Comparison of ENCODE assay signal across 24 cellular contexts in genomic region chr5:135608761-135609443, GRCh38. TPM values are rescaled to one million over a fixed set of nuclear protein-coding genes. Genes with fewer than 3 reads are reported as not detected.
"Had no signal": no experiment of that assay in that cellular context is flagged by ENCODE, and none has a peak within 500 bp of the region (broad histone marks: within the 10 kb centered on the region; RNA-seq: fewer than 3 reads in every experiment).

No MANE protein-coding gene starts in this region.

- H3K9me3 ChIP-seq: stomach, upper lobe of left lung had no signal

- H3K4me3 Mint-ChIP-seq: activated naive CD4-positive, alpha-beta T cell treated with anti-CD3 and anti-CD28 coated beads for 36 hours; activated naive CD8-positive, alpha-beta T cell treated with anti-CD3 and anti-CD28 coated beads, Interleukin-2, amount 50 U/mL, for 24 hours; brain; memory B cell; neural progenitor cell; stimulated activated effector memory CD8-positive, alpha-beta T cell treated with anti-CD3 and anti-CD28 coated beads, Interleukin-12 subunit alpha, Interleukin-12 subunit beta, amount 100 ng/mL, for 72 hours had no signal

- H3K9ac ChIP-seq: neural progenitor cell, parathyroid adenoma had no signal

- H3K27ac Mint-ChIP-seq: activated naive CD4-positive, alpha-beta T cell treated with anti-CD3 and anti-CD28 coated beads for 36 hours; activated naive CD8-positive, alpha-beta T cell treated with anti-CD3 and anti-CD28 coated beads, Interleukin-2, amount 50 U/mL, for 24 hours; activated T-helper 2 cell treated with anti-CD3 and anti-CD28 coated beads, Interferon-gamma antibody, Interleukin-2, Interleukin-4, amounts not matched to agents 10 μg/mL and 5 μg/mL and 100 μg/mL, durations not matched to agents 14 hours and 24 hours and 36 hours; brain; memory B cell; neural progenitor cell; stimulated activated effector memory CD8-positive, alpha-beta T cell treated with anti-CD3 and anti-CD28 coated beads, Interleukin-12 subunit alpha, Interleukin-12 subunit beta, amount 100 ng/mL, for 72 hours had no signal

- H3K36me3 ChIP-seq: neural progenitor cell, stomach, upper lobe of left lung had no signal

- H3K4me1 ChIP-seq: parathyroid adenoma, stomach, upper lobe of left lung had no signal

- H2AFZ ChIP-seq: neural progenitor cell, parathyroid adenoma had no signal

- H3K4me2 ChIP-seq: neural progenitor cell, smooth muscle cell had no signal

- H3K4me1 Mint-ChIP-seq: activated naive CD8-positive, alpha-beta T cell treated with anti-CD3 and anti-CD28 coated beads, Interleukin-2, amount 50 U/mL, for 24 hours; memory B cell; stimulated activated effector memory CD8-positive, alpha-beta T cell treated with anti-CD3 and anti-CD28 coated beads, Interleukin-12 subunit alpha, Interleukin-12 subunit beta, amount 100 ng/mL, for 72 hours had no signal

- H3K36me3 Mint-ChIP-seq: brain; memory B cell; neural progenitor cell; stimulated activated effector memory CD8-positive, alpha-beta T cell treated with anti-CD3 and anti-CD28 coated beads, Interleukin-12 subunit alpha, Interleukin-12 subunit beta, amount 100 ng/mL, for 72 hours had no signal

- DNase-seq: activated CD4-positive, alpha-beta T cell treated with anti-CD3 and anti-CD28 coated beads, Interleukin-2, amount 50 U/mL, for 4 hours; activated naive CD4-positive, alpha-beta T cell treated with anti-CD3 and anti-CD28 coated beads for 36 hours; activated naive CD8-positive, alpha-beta T cell treated with anti-CD3 and anti-CD28 coated beads, Interleukin-2, amount 50 U/mL, for 24 hours; activated T-cell treated with anti-CD3 and anti-CD28 coated beads, Interleukin-2, amount 50 U/mL, for 1 hour; anterior cingulate cortex; central memory CD4-positive, alpha-beta T cell; hippocampal formation; left ventricle myocardium superior; stimulated activated CD4-positive, alpha-beta T cell treated with anti-CD3 and anti-CD28 coated beads, Interleukin-4, amount 100 ng/mL, for 24 hours; stomach; SW 1271; T-helper 2 cell; upper lobe of left lung had no signal

- H3K9me3 Mint-ChIP-seq: activated naive CD4-positive, alpha-beta T cell treated with anti-CD3 and anti-CD28 coated beads for 36 hours; activated naive CD8-positive, alpha-beta T cell treated with anti-CD3 and anti-CD28 coated beads, Interleukin-2, amount 50 U/mL, for 24 hours; activated T-helper 2 cell treated with anti-CD3 and anti-CD28 coated beads, Interferon-gamma antibody, Interleukin-2, Interleukin-4, amounts not matched to agents 10 μg/mL and 5 μg/mL and 100 μg/mL, durations not matched to agents 14 hours and 24 hours and 36 hours; memory B cell; neural progenitor cell; stimulated activated effector memory CD8-positive, alpha-beta T cell treated with anti-CD3 and anti-CD28 coated beads, Interleukin-12 subunit alpha, Interleukin-12 subunit beta, amount 100 ng/mL, for 72 hours had no signal

- ATAC-seq: activated naive CD8-positive, alpha-beta T cell treated with anti-CD3 and anti-CD28 coated beads, Interleukin-2, amount 50 U/mL, for 24 hours; left ventricle myocardium superior; sciatic nerve had no signal

- H3K4me3 ChIP-seq: neural progenitor cell, smooth muscle cell, stomach, upper lobe of left lung had no signal

- H3K27me3 ChIP-seq: neural progenitor cell, stomach, upper lobe of left lung had no signal

- H3K27ac ChIP-seq: neural progenitor cell, parathyroid adenoma, stomach, upper lobe of left lung, VCaP had no signal

RNA-seq across cellular contexts. Expression of gene CXCL14, which starts 30.1 kb away (rescaled TPM):
- total RNA-seq: activated naive CD4-positive, alpha-beta T cell treated with anti-CD3 and anti-CD28 coated beads for 36 hours; activated T-helper 2 cell treated with anti-CD3 and anti-CD28 coated beads, Interferon-gamma antibody, Interleukin-2, Interleukin-4, amounts not matched to agents 10 μg/mL and 5 μg/mL and 100 μg/mL, durations not matched to agents 14 hours and 24 hours and 36 hours; fibroblast of villous mesenchyme; mononuclear cell had no signal
